ENCODE assay signal across 11 cellular contexts in genomic region chrX:15704273-15704672, GRCh38. TPM values are rescaled to one million over a fixed set of nuclear protein-coding genes. Genes with fewer than 3 reads are reported as not detected.
A peak's percentile ranks its signal among the peaks of the same experiment; 100 is the strongest.
DNase-seq lines count a peak whose midpoint lies in the region; ATAC-seq, FAIRE-seq and TF ChIP-seq lines count a peak whose summit lies in the region.
"Not testable (repeated sequence)": the region's sequence is repeated elsewhere in the genome, so short reads cannot be mapped to it uniquely, and the experiment has no call there.
"Had no signal": no experiment of that assay in that cellular context is flagged by ENCODE, and none has a peak within 500 bp of the region (broad histone marks: within the 10 kb centered on the region; RNA-seq: fewer than 3 reads in every experiment).

No MANE protein-coding gene starts in this region.

- not testable (repeated sequence) for H3K27me3 ChIP-seq in astrocyte (ENCODE audit: insufficient read depth, low read length); endothelial cell of umbilical vein (ENCODE audit: control insufficient read depth in 2 of 2, insufficient read depth in 2 of 2, low read length in 2 of 2); HepG2 (ENCODE audit: control insufficient read depth in 1 of 2, insufficient read depth in 2 of 2, low read length in 2 of 2); small intestine (ENCODE audit: control insufficient read depth in 2 of 2, insufficient read depth in 2 of 2, low read length in 2 of 2)

- H3K4me1 ChIP-seq in A549; astrocyte (ENCODE audit: insufficient read depth, low read length); endothelial cell of umbilical vein (ENCODE audit: control insufficient read depth, extremely low read depth, insufficient read depth, low read length); HepG2 (ENCODE audit: insufficient read depth, low read length); small intestine (ENCODE audit: control insufficient read depth in 2 of 2, insufficient read depth in 1 of 2, low read depth in 1 of 2, low read length in 1 of 2): not testable (repeated sequence)

- not testable (repeated sequence) for H3K9me3 Mint-ChIP-seq in astrocyte (ENCODE audit: unreplicated experiment)

- not testable (repeated sequence) for H3K27me3 Mint-ChIP-seq in astrocyte (ENCODE audit: low read depth, unreplicated experiment)

- peak; percentile 100 for FAIRE-seq in A549 (lab: Jason Lieb, UNC)
- FAIRE-seq in astrocyte (lab: Jason Lieb, UNC), result peak; percentile 100
- FAIRE-seq in endothelial cell of umbilical vein (lab: Jason Lieb, UNC), result peak; percentile 64
- FAIRE-seq in HepG2 (lab: Jason Lieb, UNC), result peak; percentile 61
- peak; percentile 87 for FAIRE-seq in small intestine (lab: Jason Lieb, UNC)

- TF ChIP-seq POLR2A in A549 (IDR thresholded peaks at IDR 0.05; ENCODE audit: low read length); endothelial cell of umbilical vein (IDR thresholded peaks at IDR 0.05; ENCODE audit: low read depth, low read length); HepG2 (IDR thresholded peaks at IDR 0.05; ENCODE audit: insufficient read depth in 1 of 2, low read depth in 2 of 2, low read length in 2 of 2): not testable (repeated sequence)

- not testable (repeated sequence) for H3K9me3 ChIP-seq in A549; astrocyte (ENCODE audit: insufficient read depth, low read depth, low read length); endothelial cell of umbilical vein (replicated peaks; ENCODE audit: control insufficient read depth, insufficient read depth, low read length); HepG2 (ENCODE audit: low read length); small intestine (ENCODE audit: control insufficient read depth, low read depth)

- H3K9ac ChIP-seq in astrocyte (ENCODE audit: low read length); endothelial cell of umbilical vein (replicated peaks; ENCODE audit: extremely low read depth, insufficient read depth, low read length); HepG2 (ENCODE audit: insufficient read depth, low read depth, low read length): not testable (repeated sequence)

- not testable (repeated sequence) for H3K27ac Mint-ChIP-seq in astrocyte (ENCODE audit: unreplicated experiment)

- not testable (repeated sequence) for H3K4me1 Mint-ChIP-seq in astrocyte (ENCODE audit: low read depth, unreplicated experiment)

- intact Hi-C loops in endothelial cell of umbilical vein (cut with micrococcal nuclease); Right ventricle myocardium superior (cut with DNase I); left ventricle myocardium superior (cut with micrococcal nuclease); HepG2 (cut with micrococcal nuclease; ENCODE audit: unreplicated experiment): not testable (repeated sequence)

- in situ Hi-C loops in HepG2 (cut with HindIII; ENCODE audit: extremely low pct_ligation_motif_present, low pct_unique_long_range_greater_than_20kb), result not testable (repeated sequence)

- not testable (repeated sequence) for H3K36me3 Mint-ChIP-seq in astrocyte (ENCODE audit: low read depth, unreplicated experiment)

- H3K9me1 ChIP-seq in endothelial cell of umbilical vein (replicated peaks; ENCODE audit: control insufficient read depth, extremely low read depth, insufficient read depth, low read length), result not testable (repeated sequence)

- not testable (repeated sequence) for TF ChIP-seq RAD21 in A549 (conservative IDR thresholded peaks at IDR 0.05 in 1 of 2, IDR thresholded peaks at IDR 0.05 in 1 of 2); HepG2 (CRISPR knock-in tag; IDR thresholded peaks at IDR 0.05)

- not testable (repeated sequence) for H3K36me3 ChIP-seq in astrocyte (ENCODE audit: insufficient read depth, low read length); endothelial cell of umbilical vein (ENCODE audit: control insufficient read depth in 2 of 2, extremely low read depth in 1 of 2, insufficient read depth in 2 of 2, low read length in 2 of 2); HepG2 (replicated peaks in 1 of 2; ENCODE audit: control insufficient read depth in 1 of 2, insufficient read depth in 2 of 2, low read length in 2 of 2); small intestine (ENCODE audit: control insufficient read depth in 2 of 2, insufficient read depth in 2 of 2, low read length in 2 of 2)

- dilution Hi-C loops in endothelial cell of umbilical vein (cut with MboI; ENCODE audit: extremely low pct_ligation_motif_present, low sequenced_read_pairs), result not testable (repeated sequence)

- not testable (repeated sequence) for H3K27ac ChIP-seq in A549; astrocyte (ENCODE audit: low read depth, low read length); endothelial cell of umbilical vein (ENCODE audit: insufficient read depth, low read depth, low read length); HepG2 (ENCODE audit: extremely low read length, insufficient read depth, low read length); small intestine (ENCODE audit: low read depth in 1 of 2, low read length in 1 of 2)

- not testable (repeated sequence) for ATAC-seq in A549, HepG2
- peak; percentile 59 for ATAC-seq in Right ventricle myocardium superior (ENCODE audit: poor library complexity)
- peak; percentile 22 for ATAC-seq in left ventricle myocardium superior

- not testable (repeated sequence) for H3K4me3 ChIP-seq in A549; astrocyte (ENCODE audit: insufficient read depth, low read depth, low read length); endothelial cell of umbilical vein (replicated peaks in 1 of 3; ENCODE audit: insufficient read depth in 1 of 3, low read depth in 1 of 3, low read length in 3 of 3); HepG2 (replicated peaks in 1 of 3; ENCODE audit: insufficient read depth in 1 of 3, low read depth in 2 of 3, low read length in 3 of 3); small intestine (ENCODE audit: low read depth in 1 of 2, low read length in 2 of 2)

- not testable (repeated sequence) for H3K4me2 ChIP-seq in A549; astrocyte (ENCODE audit: low read length); endothelial cell of umbilical vein (ENCODE audit: insufficient read depth, low read length); HepG2 (ENCODE audit: low read depth, low read length)

- POLR2A ChIA-PET in A549 (lab: Yijun Ruan, JAX); endothelial cell of umbilical vein (lab: Charles Lee); HepG2 (lab: Yijun Ruan, JAX): not testable (repeated sequence)

- not testable (repeated sequence) for TF ChIP-seq CTCF in A549 (IDR thresholded peaks at IDR 0.05); astrocyte (IDR thresholded peaks at IDR 0.05; ENCODE audit: insufficient read depth, low read depth, low read length); endothelial cell of umbilical vein (IDR thresholded peaks at IDR 0.05; ENCODE audit: extremely low read depth in 1 of 2, insufficient read depth in 1 of 2, low read depth in 1 of 2, low read length in 2 of 2); HepG2 (CRISPR knock-in tag; IDR thresholded peaks at IDR 0.05)

- H4K20me1 ChIP-seq in astrocyte (ENCODE audit: insufficient read depth, low read length); endothelial cell of umbilical vein (replicated peaks; ENCODE audit: control insufficient read depth, extremely low read depth, insufficient read depth, low read length); HepG2 (ENCODE audit: insufficient read depth, low read length): not testable (repeated sequence)

- CTCF ChIA-PET in A549 (lab: Yijun Ruan, JAX), result interaction anchor here (1.1 kb wide), 1 partner anchor 63 kb away, joined by 3 read pairs; no protein-coding TSS in a partner anchor
- CTCF ChIA-PET in endothelial cell of umbilical vein (lab: Charles Lee); HepG2 (lab: Yijun Ruan, JAX; ENCODE audit: low intra/inter-chr PET ratio, low total read pairs): not testable (repeated sequence)

- H2AFZ ChIP-seq in astrocyte (ENCODE audit: low read depth, low read length); endothelial cell of umbilical vein (ENCODE audit: low read depth, low read length); HepG2 (ENCODE audit: low read length): not testable (repeated sequence)

- not testable (repeated sequence) for DNase-seq in A549 (ENCODE audit: low read depth in 1 of 2, low spot score in 1 of 2); astrocyte (ENCODE audit: low read depth); endothelial cell of umbilical vein (ENCODE audit: low read depth, low spot score); Right ventricle myocardium superior; left ventricle myocardium superior; HepG2 (ENCODE audit: low spot score); small intestine

- WGBS in A549 (ENCODE audit: missing lambda C conversion rate), result 73% methylated on average over 5 of the region's 8 CpGs
- 92% methylated on average over 3 of the region's 8 CpGs for WGBS in HepG2 (ENCODE audit: low lambda C conversion rate)
- 86 to 92% (median 90%) methylated on average over 5 of the region's 8 CpGs for WGBS in small intestine, 3 donors

- TF ChIP-seq EP300 in A549 (IDR thresholded peaks at IDR 0.05); HepG2 (IDR thresholded peaks at IDR 0.05; ENCODE audit: low read depth in 2 of 2, low read length in 2 of 2); HepG2 (CRISPR knock-in tag; IDR thresholded peaks at IDR 0.05; ENCODE audit: borderline replicate concordance): not testable (repeated sequence)

- not testable (repeated sequence) for H3K79me2 ChIP-seq in astrocyte (ENCODE audit: insufficient read depth, low read length); endothelial cell of umbilical vein (ENCODE audit: control insufficient read depth, insufficient read depth, low read length); HepG2 (ENCODE audit: insufficient read depth, low read length)

- not testable (repeated sequence) for H3K4me3 Mint-ChIP-seq in astrocyte (ENCODE audit: unreplicated experiment)

- BruUV-seq in endothelial cell of umbilical vein (replicated peaks; lab: Mats Ljungman, UMichigan); HepG2 (replicated peaks; lab: Mats Ljungman, UMichigan): not testable (repeated sequence)

RNA-seq across cellular contexts. Expression of gene CA5B, which starts 33.8 kb away (rescaled TPM):
- 11.3 and 12.5 TPM in 2 replicates for polyA plus RNA-seq in A549 (2011; rRNA removed)
- 1.4 and 1.9 TPM in 2 replicates for polyA plus RNA-seq in A549 (2012; cell fraction: cytosol; rRNA removed)
- 1.5 and 2.1 TPM in 2 replicates for polyA plus RNA-seq in A549 (2012; cell fraction: nucleus; rRNA removed)
- 2.7 to 5.8 TPM (median 5.2 TPM) in 3 replicates for polyA plus RNA-seq in A549 (2017; fragmentation: RNase III; extraction: RNeasy Plus Mini Kit Qiagen cat#74134 plus additional on column Dnase treatment)
- 16.3 and 16.5 TPM in 2 replicates for polyA minus RNA-seq in A549 (2011; rRNA and poly(A)+ RNA removed)
- total RNA-seq in astrocyte, result 6.1 and 6.4 TPM in 2 replicates
- 5.0 and 5.6 TPM in 2 replicates for total RNA-seq in endothelial cell of umbilical vein
- 1.8 and 2.3 TPM in 2 replicates for polyA plus RNA-seq in endothelial cell of umbilical vein
- 1.5 and 1.7 TPM in 2 replicates for polyA plus RNA-seq in endothelial cell of umbilical vein (2011; cell fraction: cytosol; rRNA removed)
- polyA plus RNA-seq in endothelial cell of umbilical vein (2011; cell fraction: nucleus; rRNA removed), result 4.8 and 6.0 TPM in 2 replicates
- polyA plus RNA-seq in endothelial cell of umbilical vein (2012), result 2.5 and 3.7 TPM in 2 replicates
- polyA minus RNA-seq in endothelial cell of umbilical vein, result 7.1 and 11.7 TPM in 2 replicates
- 3.5 TPM for polyA minus RNA-seq in endothelial cell of umbilical vein (2011; cell fraction: cytosol; rRNA and poly(A)+ RNA removed)
- polyA minus RNA-seq in endothelial cell of umbilical vein (2011; cell fraction: nucleus; rRNA and poly(A)+ RNA removed), result 7.6 and 10.3 TPM in 2 replicates
- 2.8 TPM for total RNA-seq in Right ventricle myocardium superior
- total RNA-seq in left ventricle myocardium superior, result 3.6 TPM
- total RNA-seq in HepG2 (2016; rRNA removed; fragmentation: Illumina TruSeq; extraction: Trizol), result 1.7 and 2.3 TPM in 2 replicates
- 1.3 and 2.4 TPM in 2 replicates for total RNA-seq in HepG2 (2016; cell fraction: cytosol; rRNA removed; fragmentation: Illumina TruSeq; extraction: Trizol; ENCODE audit: low read depth)
- total RNA-seq in HepG2 (2016; cell fraction: insoluble cytoplasmic fraction; rRNA removed; fragmentation: Illumina TruSeq; extraction: Trizol), result 1.6 and 3.5 TPM in 2 replicates
- total RNA-seq in HepG2 (2016; cell fraction: membrane; rRNA removed; fragmentation: Illumina TruSeq; extraction: Trizol), result 1.3 and 2.4 TPM in 2 replicates
- 5.5 and 5.6 TPM in 2 replicates for total RNA-seq in HepG2 (2016; cell fraction: nucleus; rRNA removed; fragmentation: Illumina TruSeq; extraction: Trizol)
- polyA plus RNA-seq in HepG2 (2011; rRNA removed), result 1.8 and 2.2 TPM in 2 replicates
- polyA plus RNA-seq in HepG2 (2011; cell fraction: cytosol; rRNA removed), result 1.2 and 1.8 TPM in 2 replicates
- 3.3 and 4.2 TPM in 2 replicates for polyA plus RNA-seq in HepG2 (2011; cell fraction: nucleus; rRNA removed)
- 0.89 and 1.7 TPM in 2 replicates for polyA plus RNA-seq in HepG2 (2012)
- polyA plus RNA-seq in HepG2 (2016; cell fraction: cytosol; fragmentation: Illumina TruSeq; extraction: Trizol; ENCODE audit: low read depth), result 0.38 and 0.59 TPM in 2 replicates
- 1.3 and 1.9 TPM in 2 replicates for polyA plus RNA-seq in HepG2 (2016; cell fraction: insoluble cytoplasmic fraction; fragmentation: Illumina TruSeq; extraction: Trizol; ENCODE audit: low read depth)
- 0.49 and 1.0 TPM in 2 replicates for polyA plus RNA-seq in HepG2 (2016; cell fraction: membrane; fragmentation: Illumina TruSeq; extraction: Trizol; ENCODE audit: low read depth)
- polyA plus RNA-seq in HepG2 (2016; cell fraction: nucleus; fragmentation: Illumina TruSeq; extraction: Trizol; ENCODE audit: insufficient read depth, low read depth), result 6.4 and 6.6 TPM in 2 replicates
- 5.5 and 9.5 TPM in 2 replicates for polyA minus RNA-seq in HepG2 (2011; rRNA and poly(A)+ RNA removed; ENCODE audit: low replicate concordance)
- polyA minus RNA-seq in HepG2 (2011; cell fraction: cytosol; rRNA and poly(A)+ RNA removed), result 0.44 and 1.2 TPM in 2 replicates
- 12.1 and 12.4 TPM in 2 replicates for polyA minus RNA-seq in HepG2 (2011; cell fraction: nucleus; rRNA and poly(A)+ RNA removed)
- polyA plus RNA-seq in small intestine, result 1 to 10 TPM in 1 of 3 donors, under 1 TPM in 2; 0.22 to 2.1 (median 0.54) TPM

RNA-seq across cellular contexts. Expression of gene CLTRN, which starts 39.7 kb away (rescaled TPM):
- polyA plus RNA-seq in A549 (2011; rRNA removed), result 2.5 and 2.6 TPM in 2 replicates
- 0.52 and 0.57 TPM in 2 replicates for polyA plus RNA-seq in A549 (2012; cell fraction: cytosol; rRNA removed)
- 0.32 and 0.38 TPM in 2 replicates for polyA plus RNA-seq in A549 (2012; cell fraction: nucleus; rRNA removed)
- 0.46 to 0.84 TPM (median 0.76 TPM) in 3 replicates for polyA plus RNA-seq in A549 (2017; fragmentation: RNase III; extraction: RNeasy Plus Mini Kit Qiagen cat#74134 plus additional on column Dnase treatment)
- polyA minus RNA-seq in A549 (2011; rRNA and poly(A)+ RNA removed), result 0.21 TPM in 1 of 2 replicates, not detected in the other
- 1.0 and 1.2 TPM in 2 replicates for total RNA-seq in astrocyte
- total RNA-seq in endothelial cell of umbilical vein, result not detected in 2 replicates
- 0.04 TPM in 1 of 2 replicates, not detected in the other for polyA plus RNA-seq in endothelial cell of umbilical vein
- 0.05 and 0.08 TPM in 2 replicates for polyA plus RNA-seq in endothelial cell of umbilical vein (2011; cell fraction: cytosol; rRNA removed)
- polyA plus RNA-seq in endothelial cell of umbilical vein (2011; cell fraction: nucleus; rRNA removed), result 0.18 and 0.36 TPM in 2 replicates
- polyA plus RNA-seq in endothelial cell of umbilical vein (2012), result 0.19 TPM in 1 of 2 replicates, not detected in the other
- not detected in 2 replicates for polyA minus RNA-seq in endothelial cell of umbilical vein
- not detected for polyA minus RNA-seq in endothelial cell of umbilical vein (2011; cell fraction: cytosol; rRNA and poly(A)+ RNA removed)
- polyA minus RNA-seq in endothelial cell of umbilical vein (2011; cell fraction: nucleus; rRNA and poly(A)+ RNA removed), result not detected in 2 replicates
- 0.94 TPM for total RNA-seq in Right ventricle myocardium superior
- 0.79 TPM for total RNA-seq in left ventricle myocardium superior
- total RNA-seq in HepG2 (2016; rRNA removed; fragmentation: Illumina TruSeq; extraction: Trizol), result 0.17 and 0.53 TPM in 2 replicates
- 0.20 TPM in 1 of 2 replicates, not detected in the other for total RNA-seq in HepG2 (2016; cell fraction: cytosol; rRNA removed; fragmentation: Illumina TruSeq; extraction: Trizol; ENCODE audit: low read depth)
- 0.27 and 0.52 TPM in 2 replicates for total RNA-seq in HepG2 (2016; cell fraction: insoluble cytoplasmic fraction; rRNA removed; fragmentation: Illumina TruSeq; extraction: Trizol)
- total RNA-seq in HepG2 (2016; cell fraction: membrane; rRNA removed; fragmentation: Illumina TruSeq; extraction: Trizol), result 0.34 and 0.46 TPM in 2 replicates
- 0.96 and 0.97 TPM in 2 replicates for total RNA-seq in HepG2 (2016; cell fraction: nucleus; rRNA removed; fragmentation: Illumina TruSeq; extraction: Trizol)
- polyA plus RNA-seq in HepG2 (2011; rRNA removed), result 0.37 and 0.39 TPM in 2 replicates
- polyA plus RNA-seq in HepG2 (2011; cell fraction: cytosol; rRNA removed), result 0.17 and 0.31 TPM in 2 replicates
- 0.16 and 0.28 TPM in 2 replicates for polyA plus RNA-seq in HepG2 (2011; cell fraction: nucleus; rRNA removed)
- polyA plus RNA-seq in HepG2 (2012), result 0.51 and 1.7 TPM in 2 replicates
- polyA plus RNA-seq in HepG2 (2016; cell fraction: cytosol; fragmentation: Illumina TruSeq; extraction: Trizol; ENCODE audit: low read depth), result 0.24 and 0.27 TPM in 2 replicates
- 0.61 and 0.75 TPM in 2 replicates for polyA plus RNA-seq in HepG2 (2016; cell fraction: insoluble cytoplasmic fraction; fragmentation: Illumina TruSeq; extraction: Trizol; ENCODE audit: low read depth)
- 0.29 and 0.47 TPM in 2 replicates for polyA plus RNA-seq in HepG2 (2016; cell fraction: membrane; fragmentation: Illumina TruSeq; extraction: Trizol; ENCODE audit: low read depth)
- polyA plus RNA-seq in HepG2 (2016; cell fraction: nucleus; fragmentation: Illumina TruSeq; extraction: Trizol; ENCODE audit: insufficient read depth, low read depth), result 0.67 and 1.5 TPM in 2 replicates
- not detected in 2 replicates for polyA minus RNA-seq in HepG2 (2011; rRNA and poly(A)+ RNA removed; ENCODE audit: low replicate concordance)
- polyA minus RNA-seq in HepG2 (2011; cell fraction: cytosol; rRNA and poly(A)+ RNA removed), result not detected in 2 replicates
- 0.50 TPM in 1 of 2 replicates, not detected in the other for polyA minus RNA-seq in HepG2 (2011; cell fraction: nucleus; rRNA and poly(A)+ RNA removed)
- under 1 TPM in 2 of 3 donors, not detected in 1; 0.52 to 0.81 TPM for polyA plus RNA-seq in small intestine
- total RNA-seq: A172; A673; CD4-positive, CD25-positive, alpha-beta regulatory T cell had no signal
- polyA plus RNA-seq: CD14-positive monocyte had no signal
